Comparison of ENCODE assay signal across 25 cellular contexts in the genomic region with DNA sequence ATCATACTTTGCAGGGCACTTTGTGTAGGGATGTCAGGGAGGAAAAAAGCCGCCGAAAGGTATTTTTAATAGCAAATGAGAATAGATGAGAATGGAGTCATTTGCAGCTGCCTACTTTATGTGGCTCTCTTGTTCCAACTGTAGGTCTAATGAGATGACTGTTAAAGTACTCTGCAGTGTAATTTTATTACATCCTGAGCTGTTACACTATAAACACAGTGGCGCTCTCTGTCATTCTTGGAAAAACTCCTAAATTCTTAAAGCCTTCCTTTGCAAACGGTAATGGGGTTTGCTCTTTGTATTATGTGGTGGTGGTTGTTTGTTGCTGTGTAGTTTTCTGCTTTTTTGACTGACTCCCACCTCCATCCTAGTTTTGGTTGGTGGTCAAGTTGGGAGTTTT. TPM values are rescaled to one million over a fixed set of nuclear protein-coding genes. Genes with fewer than 3 reads are reported as not detected.
"Had no signal": no experiment of that assay in that cellular context is flagged by ENCODE, and none has a peak within 500 bp of the region (broad histone marks: within the 10 kb centered on the region; RNA-seq: fewer than 3 reads in every experiment).

No MANE protein-coding gene starts in this region.

- H3K36me3 ChIP-seq: colonic mucosa, right lobe of liver, thoracic aorta, transverse colon had no signal

- DNase-seq: colonic mucosa; effector CD4-positive, alpha-beta T cell; endodermal cell; erythroblast; foreskin keratinocyte; head of caudate nucleus; kidney; left cardiac atrium; left ventricle myocardium superior; mesenchymal stem cell; midbrain; naive B cell; psoas muscle; retina; right lobe of liver; stimulated activated CD4-positive, alpha-beta T cell treated with anti-CD3 and anti-CD28 coated beads, Interleukin-2, amount 100 ng/mL, for 24 hours; stimulated activated CD4-positive, alpha-beta T cell treated with anti-CD3 and anti-CD28 coated beads, Interleukin-4, amount 100 ng/mL, for 4 hours; stimulated activated naive B cell treated with anti-CD40 and anti-IgM and Interleukin-4, amounts not matched to agents 10 μg/mL and 1 μg/mL and 100 μg/mL, for 72 hours; stomach; substantia nigra; transverse colon had no signal

- H3K9me3 ChIP-seq: colonic mucosa, psoas muscle, right lobe of liver, stomach, thoracic aorta, transverse colon had no signal

- H3K79me2 ChIP-seq: hepatocyte, parathyroid adenoma had no signal

- H3K4me2 ChIP-seq: hepatocyte had no signal

- ATAC-seq: foreskin keratinocyte; left cardiac atrium; left ventricle myocardium superior; psoas muscle; right lobe of liver; stimulated activated naive B cell treated with anti-CD40 and anti-IgM and Interleukin-4, amounts not matched to agents 10 μg/mL and 1 μg/mL and 100 μg/mL, for 72 hours had no signal

- H3K9ac ChIP-seq: parathyroid adenoma had no signal

- H3K4me1 ChIP-seq: colonic mucosa, foreskin keratinocyte, parathyroid adenoma, psoas muscle, right lobe of liver had no signal

- H3K27me3 ChIP-seq: colonic mucosa, foreskin keratinocyte, hepatocyte, right lobe of liver, stomach, transverse colon had no signal

- H3K27ac ChIP-seq: colonic mucosa, foreskin keratinocyte, hepatocyte, parathyroid adenoma, psoas muscle, right lobe of liver, stomach, thoracic aorta, transverse colon had no signal

- H3K4me3 ChIP-seq: colonic mucosa, hepatocyte, lung, psoas muscle, right lobe of liver, stomach, thoracic aorta, transverse colon had no signal

- H2AFZ ChIP-seq: hepatocyte, parathyroid adenoma had no signal

RNA-seq across cellular contexts. Expression of gene SKOR1, which starts 56.7 kb away (rescaled TPM):
- total RNA-seq: foreskin keratinocyte had no signal
